ENCODE assay signal across 8 cellular contexts in the genomic region with DNA sequence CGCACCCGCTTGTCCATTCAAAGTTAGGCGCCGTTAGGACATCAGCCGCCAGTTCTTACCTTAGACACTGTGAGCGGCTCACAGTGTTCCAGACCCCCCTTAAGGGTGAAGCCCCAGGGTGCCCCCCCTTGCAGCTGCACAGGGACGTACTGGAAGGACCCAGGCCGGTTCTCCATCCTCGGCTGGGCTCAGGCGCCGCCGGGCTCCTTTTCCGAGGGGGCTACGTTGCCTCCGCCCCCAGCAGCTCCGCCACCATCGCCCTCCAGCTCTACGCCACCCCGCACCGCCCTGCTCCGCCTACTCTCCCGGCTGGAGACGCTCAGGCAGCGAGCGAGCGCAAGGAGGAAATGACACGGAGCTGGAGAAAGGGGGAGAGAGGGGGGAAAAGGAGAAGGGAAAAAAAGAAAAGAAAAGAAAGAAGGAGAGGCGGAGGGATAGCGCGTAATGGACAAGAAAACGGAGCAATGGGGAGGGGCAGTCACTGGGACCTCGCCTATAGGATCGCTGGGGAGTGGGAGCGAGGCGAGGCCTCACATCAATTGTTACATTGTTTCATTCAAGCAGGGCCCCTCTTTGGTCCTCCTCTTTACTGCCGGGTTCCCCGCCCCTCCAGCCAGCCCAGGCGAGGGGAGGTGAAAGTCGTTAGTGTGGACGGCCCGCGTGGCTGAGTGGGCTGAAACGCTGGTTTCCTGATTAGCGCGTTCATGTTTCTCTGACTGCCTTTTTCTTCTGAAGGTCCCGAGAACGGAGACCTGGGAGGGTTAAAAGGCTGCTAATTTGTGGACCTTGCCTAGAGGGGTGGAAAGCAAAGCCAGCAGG. TPM values are rescaled to one million over a fixed set of nuclear protein-coding genes. Genes with fewer than 3 reads are reported as not detected.
A peak's percentile ranks its signal among the peaks of the same experiment; 100 is the strongest.
DNase-seq lines count a peak whose midpoint lies in the region; ATAC-seq and TF ChIP-seq lines count a peak whose summit lies in the region.

A gene with protein sequence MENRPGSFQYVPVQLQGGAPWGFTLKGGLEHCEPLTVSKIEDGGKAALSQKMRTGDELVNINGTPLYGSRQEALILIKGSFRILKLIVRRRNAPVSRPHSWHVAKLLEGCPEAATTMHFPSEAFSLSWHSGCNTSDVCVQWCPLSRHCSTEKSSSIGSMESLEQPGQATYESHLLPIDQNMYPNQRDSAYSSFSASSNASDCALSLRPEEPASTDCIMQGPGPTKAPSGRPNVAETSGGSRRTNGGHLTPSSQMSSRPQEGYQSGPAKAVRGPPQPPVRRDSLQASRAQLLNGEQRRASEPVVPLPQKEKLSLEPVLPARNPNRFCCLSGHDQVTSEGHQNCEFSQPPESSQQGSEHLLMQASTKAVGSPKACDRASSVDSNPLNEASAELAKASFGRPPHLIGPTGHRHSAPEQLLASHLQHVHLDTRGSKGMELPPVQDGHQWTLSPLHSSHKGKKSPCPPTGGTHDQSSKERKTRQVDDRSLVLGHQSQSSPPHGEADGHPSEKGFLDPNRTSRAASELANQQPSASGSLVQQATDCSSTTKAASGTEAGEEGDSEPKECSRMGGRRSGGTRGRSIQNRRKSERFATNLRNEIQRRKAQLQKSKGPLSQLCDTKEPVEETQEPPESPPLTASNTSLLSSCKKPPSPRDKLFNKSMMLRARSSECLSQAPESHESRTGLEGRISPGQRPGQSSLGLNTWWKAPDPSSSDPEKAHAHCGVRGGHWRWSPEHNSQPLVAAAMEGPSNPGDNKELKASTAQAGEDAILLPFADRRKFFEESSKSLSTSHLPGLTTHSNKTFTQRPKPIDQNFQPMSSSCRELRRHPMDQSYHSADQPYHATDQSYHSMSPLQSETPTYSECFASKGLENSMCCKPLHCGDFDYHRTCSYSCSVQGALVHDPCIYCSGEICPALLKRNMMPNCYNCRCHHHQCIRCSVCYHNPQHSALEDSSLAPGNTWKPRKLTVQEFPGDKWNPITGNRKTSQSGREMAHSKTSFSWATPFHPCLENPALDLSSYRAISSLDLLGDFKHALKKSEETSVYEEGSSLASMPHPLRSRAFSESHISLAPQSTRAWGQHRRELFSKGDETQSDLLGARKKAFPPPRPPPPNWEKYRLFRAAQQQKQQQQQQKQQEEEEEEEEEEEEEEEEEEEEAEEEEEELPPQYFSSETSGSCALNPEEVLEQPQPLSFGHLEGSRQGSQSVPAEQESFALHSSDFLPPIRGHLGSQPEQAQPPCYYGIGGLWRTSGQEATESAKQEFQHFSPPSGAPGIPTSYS (N-terminal part only) (minus strand): TSS at position 352 of the 819 bp plus-strand sequence. CDS start 176 bp downstream, at position 176.

- peak within 1 kb of the TSS; percentile 78 for H3K4me3 ChIP-seq in SK-N-MC

- no peak within 1 kb of the TSS for H3K27ac Mint-ChIP-seq in CD14-positive monocyte
- H3K27ac Mint-ChIP-seq in nephron progenitor cell = peak within 1 kb of the TSS; percentile 93

- no peaks in the 10 kb centered on the region for H3K36me3 Mint-ChIP-seq in CD14-positive monocyte
- H3K36me3 Mint-ChIP-seq in nephron progenitor cell (ENCODE audit: low read depth) = peaks cover 5% of the 10 kb centered on the region

- H3K9me3 Mint-ChIP-seq in CD14-positive monocyte = peaks cover 0 to 9% (median 0%) of the 10 kb centered on the region in 7 donors
- H3K9me3 Mint-ChIP-seq in nephron progenitor cell = peaks cover 60% of the 10 kb centered on the region

- peaks cover 27% of the 10 kb centered on the region for H3K4me1 Mint-ChIP-seq in CD14-positive monocyte
- peaks cover 35% of the 10 kb centered on the region for H3K4me1 Mint-ChIP-seq in nephron progenitor cell

- intact Hi-C loops in CD14-positive monocyte (cut with micrococcal nuclease) = no loop called here

- no peaks in the 10 kb centered on the region for H3K9me3 ChIP-seq in SK-N-MC (ENCODE audit: low read depth, low read length)

- peaks cover 0 to 22% (median 21%) of the 10 kb centered on the region in 3 donors for H3K27me3 Mint-ChIP-seq in CD14-positive monocyte (ENCODE audit: low read depth in 3 of 3)
- H3K27me3 Mint-ChIP-seq in nephron progenitor cell (ENCODE audit: low read depth, poor library complexity) = peaks cover 11% of the 10 kb centered on the region

- peak within 1 kb of the TSS; percentile 29 for H3K9ac ChIP-seq in SK-N-MC (ENCODE audit: insufficient read length)

- H3K4me3 Mint-ChIP-seq in CD14-positive monocyte = peak within 1 kb of the TSS; percentile 75 to 91
- peak within 1 kb of the TSS; percentile 89 for H3K4me3 Mint-ChIP-seq in nephron progenitor cell

- TF ChIP-seq CTCF in CD14-positive monocyte (IDR thresholded peaks at IDR 0.05) (no peak), nephron progenitor cell (IDR thresholded peaks at IDR 0.05) (no peak)

- no peak for ATAC-seq in GM21447 (IDR thresholded peaks at IDR 0.05; ENCODE audit: unreplicated experiment)

- DNase-seq in CD14-positive monocyte (ENCODE audit: low spot score) (no peak), SK-N-MC (ENCODE audit: low read depth, low spot score) (no peak), globus pallidus (ENCODE audit: low spot score) (peak; percentile 85), nephron progenitor cell (peak; percentile 69), NCI-H1417 (lab: John Stamatoyannopoulos, UW) (no peak)
- DNase-seq in activated CD4-positive, CD25-positive, alpha-beta regulatory T cell (lab: John Stamatoyannopoulos, UW) = no peak
- no peak for DNase-seq in central memory CD4-positive, alpha-beta T cell

- H3K27ac ChIP-seq in SK-N-MC = no peak within 1 kb of the TSS

- H3K36me3 ChIP-seq in SK-N-MC (ENCODE audit: insufficient read depth, low read length) = no peaks in the 10 kb centered on the region

RNA-seq across cellular contexts. Expression of the gene that starts here (rescaled TPM):
- polyA plus RNA-seq in CD14-positive monocyte = not detected

Comparison
In these comparisons a context has a peak if more than half of its experiments do, and no peak if none do; other contexts are left out.
1. DNase-seq: peak in globus pallidus (single experiment) and nephron progenitor cell (single experiment); none in CD14-positive monocyte (single experiment), SK-N-MC (single experiment), activated CD4-positive, CD25-positive, alpha-beta regulatory T cell (0 of 4), central memory CD4-positive, alpha-beta T cell (single experiment) and NCI-H1417 (0 of 3).